ENCODE assay signal across 14 cellular contexts in the genomic region with DNA sequence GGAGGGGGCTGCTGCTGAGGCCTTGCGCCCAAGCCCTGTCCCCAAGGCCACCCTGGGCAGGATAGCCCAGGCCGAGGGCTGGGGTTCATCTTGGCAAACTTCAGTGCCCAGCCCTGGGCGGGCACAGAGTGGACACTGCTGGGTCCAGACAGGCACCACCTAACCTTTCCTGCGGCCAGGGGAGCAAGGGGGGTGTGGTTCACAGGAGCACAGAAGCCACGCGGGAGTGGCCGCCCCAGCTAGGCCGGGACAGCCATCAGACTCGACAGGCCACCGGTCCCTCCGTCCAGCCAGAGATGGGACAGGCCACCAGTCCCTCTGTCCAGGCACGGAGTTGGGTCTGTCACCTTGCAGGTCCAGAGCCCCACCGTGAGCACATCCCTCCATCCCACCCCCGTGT. TPM values are rescaled to one million over a fixed set of nuclear protein-coding genes. Genes with fewer than 3 reads are reported as not detected.
"Had no signal": no experiment of that assay in that cellular context is flagged by ENCODE, and none has a peak within 500 bp of the region (broad histone marks: within the 10 kb centered on the region; RNA-seq: fewer than 3 reads in every experiment).

No MANE protein-coding gene starts in this region.

- H3K9me3 Mint-ChIP-seq: activated CD4-positive, alpha-beta memory T cell treated with anti-CD3 and anti-CD28 coated beads, Interleukin-2, amount 10 ng/mL, durations not matched to agents 7 days and 5 days; activated naive CD8-positive, alpha-beta T cell treated with anti-CD3 and anti-CD28 coated beads, Interleukin-2, amount 10 ng/mL, durations not matched to agents 7 days and 5 days; stimulated activated effector memory CD8-positive, alpha-beta T cell treated with anti-CD3 and anti-CD28 coated beads, Interleukin-12 subunit alpha, Interleukin-12 subunit beta, amount 100 ng/mL, for 72 hours had no signal

- H3K9me3 ChIP-seq: psoas muscle had no signal

- H3K27ac Mint-ChIP-seq: activated CD4-positive, alpha-beta memory T cell treated with anti-CD3 and anti-CD28 coated beads, Interleukin-2, amount 10 ng/mL, durations not matched to agents 7 days and 5 days; activated CD4-positive, alpha-beta T cell treated with anti-CD3 and anti-CD28 coated beads for 36 hours; activated CD8-positive, alpha-beta memory T cell treated with anti-CD3 and anti-CD28 coated beads, Interleukin-2, amount 10 ng/mL, durations not matched to agents 7 days and 5 days; activated naive CD8-positive, alpha-beta T cell treated with anti-CD3 and anti-CD28 coated beads, Interleukin-2, amount 10 ng/mL, durations not matched to agents 7 days and 5 days; brain; neural progenitor cell; stimulated activated effector memory CD8-positive, alpha-beta T cell treated with anti-CD3 and anti-CD28 coated beads, Interleukin-12 subunit alpha, Interleukin-12 subunit beta, amount 100 ng/mL, for 72 hours had no signal

- H3K36me3 ChIP-seq: neural progenitor cell had no signal

- H3K27me3 Mint-ChIP-seq: activated CD4-positive, alpha-beta memory T cell treated with anti-CD3 and anti-CD28 coated beads, Interleukin-2, amount 10 ng/mL, durations not matched to agents 7 days and 5 days; activated CD4-positive, alpha-beta T cell treated with anti-CD3 and anti-CD28 coated beads for 36 hours; activated CD8-positive, alpha-beta memory T cell treated with anti-CD3 and anti-CD28 coated beads, Interleukin-2, amount 10 ng/mL, durations not matched to agents 7 days and 5 days; activated naive CD8-positive, alpha-beta T cell treated with anti-CD3 and anti-CD28 coated beads, Interleukin-2, amount 10 ng/mL, durations not matched to agents 7 days and 5 days; brain had no signal

- H3K27ac ChIP-seq: epithelial cell of prostate, neural progenitor cell, psoas muscle had no signal

- H3K4me3 ChIP-seq: neural progenitor cell, psoas muscle, smooth muscle cell had no signal

- H3K4me1 Mint-ChIP-seq: activated CD4-positive, alpha-beta memory T cell treated with anti-CD3 and anti-CD28 coated beads, Interleukin-2, amount 10 ng/mL, durations not matched to agents 7 days and 5 days; activated CD4-positive, alpha-beta T cell treated with anti-CD3 and anti-CD28 coated beads for 36 hours; activated CD8-positive, alpha-beta memory T cell treated with anti-CD3 and anti-CD28 coated beads, Interleukin-2, amount 10 ng/mL, durations not matched to agents 7 days and 5 days; activated naive CD8-positive, alpha-beta T cell treated with anti-CD3 and anti-CD28 coated beads, Interleukin-2, amount 10 ng/mL, durations not matched to agents 7 days and 5 days; brain; neural progenitor cell; stimulated activated effector memory CD8-positive, alpha-beta T cell treated with anti-CD3 and anti-CD28 coated beads, Interleukin-12 subunit alpha, Interleukin-12 subunit beta, amount 100 ng/mL, for 72 hours had no signal

- H3K4me1 ChIP-seq: neural progenitor cell, psoas muscle had no signal

- H3K4me3 Mint-ChIP-seq: activated CD4-positive, alpha-beta memory T cell treated with anti-CD3 and anti-CD28 coated beads, Interleukin-2, amount 10 ng/mL, durations not matched to agents 7 days and 5 days; activated CD4-positive, alpha-beta T cell treated with anti-CD3 and anti-CD28 coated beads for 36 hours; activated CD8-positive, alpha-beta memory T cell treated with anti-CD3 and anti-CD28 coated beads, Interleukin-2, amount 10 ng/mL, durations not matched to agents 7 days and 5 days; activated naive CD8-positive, alpha-beta T cell treated with anti-CD3 and anti-CD28 coated beads, Interleukin-2, amount 10 ng/mL, durations not matched to agents 7 days and 5 days; brain; naive B cell; neural progenitor cell; stimulated activated effector memory CD8-positive, alpha-beta T cell treated with anti-CD3 and anti-CD28 coated beads, Interleukin-12 subunit alpha, Interleukin-12 subunit beta, amount 100 ng/mL, for 72 hours had no signal

- H3K9ac ChIP-seq: neural progenitor cell had no signal

- H2AFZ ChIP-seq: neural progenitor cell had no signal

- H3K36me3 Mint-ChIP-seq: activated CD8-positive, alpha-beta memory T cell treated with anti-CD3 and anti-CD28 coated beads, Interleukin-2, amount 10 ng/mL, durations not matched to agents 7 days and 5 days; activated naive CD8-positive, alpha-beta T cell treated with anti-CD3 and anti-CD28 coated beads, Interleukin-2, amount 10 ng/mL, durations not matched to agents 7 days and 5 days; stimulated activated effector memory CD8-positive, alpha-beta T cell treated with anti-CD3 and anti-CD28 coated beads, Interleukin-12 subunit alpha, Interleukin-12 subunit beta, amount 100 ng/mL, for 72 hours had no signal

- H3K4me2 ChIP-seq: neural progenitor cell, smooth muscle cell had no signal

- H3K27me3 ChIP-seq: neural progenitor cell had no signal

RNA-seq across cellular contexts. Expression of a gene that starts 28.9 kb away (rescaled TPM):
- total RNA-seq: activated CD4-positive, alpha-beta memory T cell treated with anti-CD3 and anti-CD28 coated beads, Interleukin-2, amount 10 ng/mL, durations not matched to agents 7 days and 5 days; activated CD4-positive, alpha-beta T cell treated with anti-CD3 and anti-CD28 coated beads for 36 hours; activated CD8-positive, alpha-beta memory T cell treated with anti-CD3 and anti-CD28 coated beads, Interleukin-2, amount 10 ng/mL, durations not matched to agents 7 days and 5 days; activated naive CD8-positive, alpha-beta T cell treated with anti-CD3 and anti-CD28 coated beads, Interleukin-2, amount 10 ng/mL, durations not matched to agents 7 days and 5 days; frontal cortex; mononuclear cell; T-helper 2 cell treated with Interferon-gamma antibody and Interleukin-4, amounts not matched to agents 100 ng/mL and 5 ng/mL, for 36 hours had no signal
